ENCODE assay signal across 11 cellular contexts in genomic region chr1:176119549-176119948, GRCh38.
DNase-seq lines count a peak whose midpoint lies in the region; ATAC-seq and TF ChIP-seq lines count a peak whose summit lies in the region.
"Had no signal": no experiment of that assay in that cellular context is flagged by ENCODE, and none has a peak within 500 bp of the region (broad histone marks: within the 10 kb centered on the region; RNA-seq: fewer than 3 reads in every experiment).

No MANE protein-coding gene starts in this region.

- H3K27ac ChIP-seq in upper lobe of left lung: no peak overlapping the region
- H3K27ac ChIP-seq: dorsolateral prefrontal cortex, parathyroid adenoma had no signal

- peaks cover 11% of the 10 kb centered on the region for H3K9me3 Mint-ChIP-seq in activated CD4-positive, alpha-beta T cell treated with anti-CD3 and anti-CD28 coated beads for 36 hours (ENCODE audit: low read depth)
- peaks cover 19% of the 10 kb centered on the region for H3K9me3 Mint-ChIP-seq in activated CD4-positive, alpha-beta memory T cell treated with anti-CD3 and anti-CD28 coated beads for 36 hours

- H3K4me1 ChIP-seq in upper lobe of left lung: no peaks in the 10 kb centered on the region
- H3K4me1 ChIP-seq: parathyroid adenoma had no signal

- H3K4me1 Mint-ChIP-seq in activated CD4-positive, alpha-beta T cell treated with anti-CD3 and anti-CD28 coated beads for 36 hours: no peaks in the 10 kb centered on the region
- no peaks in the 10 kb centered on the region for H3K4me1 Mint-ChIP-seq in activated CD4-positive, alpha-beta memory T cell treated with anti-CD3 and anti-CD28 coated beads for 36 hours (ENCODE audit: low read depth)

- POLR2A ChIA-PET in activated CD4-positive, alpha-beta T cell treated with anti-CD3 and anti-CD28 coated beads for 36 hours (lab: Charles Lee): no interaction called here
- POLR2A ChIA-PET in activated CD4-positive, alpha-beta memory T cell treated with anti-CD3 and anti-CD28 coated beads for 36 hours (lab: Charles Lee): no interaction called here

- intact Hi-C loops in activated CD4-positive, alpha-beta T cell treated with anti-CD3 and anti-CD28 coated beads for 36 hours (cut with DNase I, micrococcal nuclease): no loop called here
- intact Hi-C loops in activated CD4-positive, alpha-beta memory T cell treated with anti-CD3 and anti-CD28 coated beads for 36 hours (cut with micrococcal nuclease): loop anchor here (5.0 kb wide), 1 partner anchor 88 kb away; the partner anchor contains the start of gene COP1
- intact Hi-C loops in left cardiac atrium (cut with DNase I): no loop called here

- H3K4me3 Mint-ChIP-seq in activated CD4-positive, alpha-beta T cell treated with anti-CD3 and anti-CD28 coated beads for 36 hours: no peak overlapping the region
- H3K4me3 Mint-ChIP-seq in activated CD4-positive, alpha-beta memory T cell treated with anti-CD3 and anti-CD28 coated beads for 36 hours: no peak overlapping the region
- H3K4me3 Mint-ChIP-seq: T-helper 2 cell treated with Interferon-gamma antibody and Interleukin-4, amounts not matched to agents 5 μg/mL and 100 μg/mL, for 36 hours had no signal

- TF ChIP-seq CTCF in astrocyte of the cerebellum (IDR thresholded peaks at IDR 0.05; ENCODE audit: low read depth, low read length, missing control alignments) (peak; percentile 18), upper lobe of left lung (IDR thresholded peaks at IDR 0.05) (no peak)

- TF ChIP-seq POLR2A in upper lobe of left lung (IDR thresholded peaks at IDR 0.05): no peak

- H3K9me3 ChIP-seq in upper lobe of left lung: peaks cover 0 to 5% (median 4%) of the 10 kb centered on the region in 4 donors

- no peak for TF ChIP-seq EP300 in upper lobe of left lung (IDR thresholded peaks at IDR 0.05)

- peaks cover 59% of the 10 kb centered on the region for H3K36me3 Mint-ChIP-seq in activated CD4-positive, alpha-beta T cell treated with anti-CD3 and anti-CD28 coated beads for 36 hours (ENCODE audit: low read depth)
- peaks cover 45% of the 10 kb centered on the region for H3K36me3 Mint-ChIP-seq in activated CD4-positive, alpha-beta memory T cell treated with anti-CD3 and anti-CD28 coated beads for 36 hours

- 64 to 80% methylated on average over 1 of the region's 1 CpG for WGBS in upper lobe of left lung, 2 donors

- no peak overlapping the region for H3K4me3 ChIP-seq in astrocyte of the cerebellum (ENCODE audit: low read depth, low read length)
- H3K4me3 ChIP-seq in upper lobe of left lung: no peak overlapping the region
- H3K4me3 ChIP-seq: dorsolateral prefrontal cortex had no signal

- no peaks in the 10 kb centered on the region for H3K27me3 Mint-ChIP-seq in activated CD4-positive, alpha-beta T cell treated with anti-CD3 and anti-CD28 coated beads for 36 hours
- H3K27me3 Mint-ChIP-seq in activated CD4-positive, alpha-beta memory T cell treated with anti-CD3 and anti-CD28 coated beads for 36 hours: no peaks in the 10 kb centered on the region

- CTCF ChIA-PET in activated CD4-positive, alpha-beta T cell treated with anti-CD3 and anti-CD28 coated beads for 36 hours (lab: Charles Lee): interaction anchor here (1.1 to 1.3 kb wide), 3 partner anchors 9 to 14 kb away, joined by 3 read pairs; no protein-coding TSS in a partner anchor
- CTCF ChIA-PET in activated CD4-positive, alpha-beta memory T cell treated with anti-CD3 and anti-CD28 coated beads for 36 hours (lab: Charles Lee): interaction anchor here (0.6 kb wide), 1 partner anchor 79 kb away, joined by 3 read pairs; no protein-coding TSS in a partner anchor

- in situ Hi-C loops in astrocyte of the cerebellum (cut with HindIII; ENCODE audit: low sequenced_read_pairs): no loop called here

- no peak overlapping the region for H3K27ac Mint-ChIP-seq in activated CD4-positive, alpha-beta T cell treated with anti-CD3 and anti-CD28 coated beads for 36 hours
- H3K27ac Mint-ChIP-seq in activated CD4-positive, alpha-beta memory T cell treated with anti-CD3 and anti-CD28 coated beads for 36 hours: no peak overlapping the region
- H3K27ac Mint-ChIP-seq: T-helper 2 cell treated with Interferon-gamma antibody and Interleukin-4, amounts not matched to agents 5 μg/mL and 100 μg/mL, for 36 hours had no signal

- peak; percentile 71 for ATAC-seq in activated CD4-positive, alpha-beta T cell treated with anti-CD3 and anti-CD28 coated beads for 36 hours
- no peak for ATAC-seq in left cardiac atrium
- no peak for ATAC-seq in upper lobe of left lung (ENCODE audit: low FRiP score in 2 of 2)

- no peaks in the 10 kb centered on the region for H3K27me3 ChIP-seq in upper lobe of left lung
- H3K27me3 ChIP-seq: dorsolateral prefrontal cortex had no signal

- H3K36me3 ChIP-seq in upper lobe of left lung: peaks cover 0 to 26% (median 10%) of the 10 kb centered on the region in 4 donors

- no peak for DNase-seq in activated CD4-positive, alpha-beta T cell treated with anti-CD3 and anti-CD28 coated beads for 36 hours
- no peak for DNase-seq in activated CD4-positive, alpha-beta T cell treated with anti-CD3 and anti-CD28 coated beads, Interleukin-2, amount 50 U/mL, for 4 hours
- peak; percentile 4 for DNase-seq in HPDE6-E6E7 (ENCODE audit: extremely low spot score)
- no peak for DNase-seq in astrocyte of the cerebellum (ENCODE audit: low read depth)
- DNase-seq in renal cortical epithelial cell (ENCODE audit: low read depth): peak; percentile 23
- DNase-seq in activated CD4-positive, alpha-beta memory T cell treated with anti-CD3 and anti-CD28 coated beads for 36 hours: no peak
- DNase-seq in left cardiac atrium: no peak
- DNase-seq in upper lobe of left lung: no peak
- DNase-seq: dorsolateral prefrontal cortex had no signal

Comparison
In these comparisons a context has a peak if more than half of its experiments do, and no peak if none do; other contexts are left out.
1. DNase-seq: peak in HPDE6-E6E7 (single experiment) and renal cortical epithelial cell (single experiment); none in activated CD4-positive, alpha-beta T cell treated with anti-CD3 and anti-CD28 coated beads for 36 hours (single experiment), activated CD4-positive, alpha-beta T cell treated with anti-CD3 and anti-CD28 coated beads, Interleukin-2, amount 50 U/mL, for 4 hours (0 of 2), astrocyte of the cerebellum (single experiment), activated CD4-positive, alpha-beta memory T cell treated with anti-CD3 and anti-CD28 coated beads for 36 hours (single experiment), left cardiac atrium (single experiment) and upper lobe of left lung (0 of 2).